Comparison of ENCODE assay signal across 16 cellular contexts in genomic region chr13:101218484-101218883, GRCh38.
"Had no signal": no experiment of that assay in that cellular context is flagged by ENCODE, and none has a peak within 500 bp of the region (broad histone marks: within the 10 kb centered on the region; RNA-seq: fewer than 3 reads in every experiment).

No MANE protein-coding gene starts in this region.

- H3K79me2 ChIP-seq: parathyroid adenoma had no signal

- H3K27ac ChIP-seq: adrenal gland, gastroesophageal sphincter, heart right ventricle, neutrophil, parathyroid adenoma, thyroid gland had no signal

- DNase-seq: activated CD4-positive, alpha-beta memory T cell treated with anti-CD3 and anti-CD28 coated beads, Interleukin-2, amount 10 ng/mL, durations not matched to agents 7 days and 5 days; activated CD4-positive, alpha-beta T cell treated with anti-CD3 and anti-CD28 coated beads for 4 hours; activated naive CD4-positive, alpha-beta T cell treated with anti-CD3 and anti-CD28 coated beads, Interleukin-2, amount 50 U/mL, for 16 hours; activated T-cell treated with anti-CD3 and anti-CD28 coated beads, Interleukin-2, amount 50 U/mL, for 24 hours; adrenal gland; central memory CD4-positive, alpha-beta T cell; effector CD8-positive, alpha-beta T cell; heart right ventricle; naive B cell; retina; stimulated activated CD4-positive, alpha-beta T cell treated with anti-CD3 and anti-CD28 coated beads, Interleukin-2, amount 100 ng/mL, for 48 hours; thyroid gland had no signal

- H3K9me3 Mint-ChIP-seq: activated CD4-positive, alpha-beta memory T cell treated with anti-CD3 and anti-CD28 coated beads, Interleukin-2, amount 10 ng/mL, durations not matched to agents 7 days and 5 days; activated T-cell treated with anti-CD3 and anti-CD28 coated beads, Interleukin-2, amount 50 U/mL, for 24 hours; stimulated activated memory B cell treated with anti-CD40 and anti-IgM and Interleukin-4, amounts not matched to agents 10 μg/mL and 1 μg/mL and 100 μg/mL, for 72 hours had no signal

- H3K4me1 ChIP-seq: adrenal gland, gastroesophageal sphincter, heart right ventricle, parathyroid adenoma, thyroid gland had no signal

- H3K9ac ChIP-seq: parathyroid adenoma had no signal

- H3K27ac Mint-ChIP-seq: activated CD4-positive, alpha-beta memory T cell treated with anti-CD3 and anti-CD28 coated beads, Interleukin-2, amount 10 ng/mL, durations not matched to agents 7 days and 5 days; activated T-cell treated with anti-CD3 and anti-CD28 coated beads, Interleukin-2, amount 50 U/mL, for 24 hours; stimulated activated memory B cell treated with anti-CD40 and anti-IgM and Interleukin-4, amounts not matched to agents 10 μg/mL and 1 μg/mL and 100 μg/mL, for 72 hours had no signal

- H2AFZ ChIP-seq: parathyroid adenoma had no signal

- H3K36me3 Mint-ChIP-seq: naive B cell; stimulated activated memory B cell treated with anti-CD40 and anti-IgM and Interleukin-4, amounts not matched to agents 10 μg/mL and 1 μg/mL and 100 μg/mL, for 72 hours had no signal

- H3K27me3 Mint-ChIP-seq: activated CD4-positive, alpha-beta memory T cell treated with anti-CD3 and anti-CD28 coated beads, Interleukin-2, amount 10 ng/mL, durations not matched to agents 7 days and 5 days; activated T-cell treated with anti-CD3 and anti-CD28 coated beads, Interleukin-2, amount 50 U/mL, for 24 hours; naive B cell; stimulated activated memory B cell treated with anti-CD40 and anti-IgM and Interleukin-4, amounts not matched to agents 10 μg/mL and 1 μg/mL and 100 μg/mL, for 72 hours had no signal

- H3K4me3 Mint-ChIP-seq: activated CD4-positive, alpha-beta memory T cell treated with anti-CD3 and anti-CD28 coated beads, Interleukin-2, amount 10 ng/mL, durations not matched to agents 7 days and 5 days; activated T-cell treated with anti-CD3 and anti-CD28 coated beads, Interleukin-2, amount 50 U/mL, for 24 hours; naive B cell; stimulated activated memory B cell treated with anti-CD40 and anti-IgM and Interleukin-4, amounts not matched to agents 10 μg/mL and 1 μg/mL and 100 μg/mL, for 72 hours had no signal

- H3K36me3 ChIP-seq: adrenal gland, gastroesophageal sphincter, heart right ventricle, neutrophil, thyroid gland had no signal

- H3K9me3 ChIP-seq: adrenal gland, gastroesophageal sphincter, neutrophil, thyroid gland had no signal

- ATAC-seq: gastroesophageal sphincter; heart right ventricle; stimulated activated memory B cell treated with anti-CD40 and anti-IgM and Interleukin-4, amounts not matched to agents 10 μg/mL and 1 μg/mL and 100 μg/mL, for 72 hours had no signal

- H3K4me1 Mint-ChIP-seq: activated CD4-positive, alpha-beta memory T cell treated with anti-CD3 and anti-CD28 coated beads, Interleukin-2, amount 10 ng/mL, durations not matched to agents 7 days and 5 days; naive B cell; stimulated activated memory B cell treated with anti-CD40 and anti-IgM and Interleukin-4, amounts not matched to agents 10 μg/mL and 1 μg/mL and 100 μg/mL, for 72 hours had no signal

- H3K27me3 ChIP-seq: adrenal gland, gastroesophageal sphincter, heart right ventricle, neutrophil, thyroid gland had no signal

- H3K4me3 ChIP-seq: adrenal gland, gastroesophageal sphincter, heart right ventricle, thyroid gland had no signal
